1 cellular context compared by ENCODE assay signal in the genomic region with DNA sequence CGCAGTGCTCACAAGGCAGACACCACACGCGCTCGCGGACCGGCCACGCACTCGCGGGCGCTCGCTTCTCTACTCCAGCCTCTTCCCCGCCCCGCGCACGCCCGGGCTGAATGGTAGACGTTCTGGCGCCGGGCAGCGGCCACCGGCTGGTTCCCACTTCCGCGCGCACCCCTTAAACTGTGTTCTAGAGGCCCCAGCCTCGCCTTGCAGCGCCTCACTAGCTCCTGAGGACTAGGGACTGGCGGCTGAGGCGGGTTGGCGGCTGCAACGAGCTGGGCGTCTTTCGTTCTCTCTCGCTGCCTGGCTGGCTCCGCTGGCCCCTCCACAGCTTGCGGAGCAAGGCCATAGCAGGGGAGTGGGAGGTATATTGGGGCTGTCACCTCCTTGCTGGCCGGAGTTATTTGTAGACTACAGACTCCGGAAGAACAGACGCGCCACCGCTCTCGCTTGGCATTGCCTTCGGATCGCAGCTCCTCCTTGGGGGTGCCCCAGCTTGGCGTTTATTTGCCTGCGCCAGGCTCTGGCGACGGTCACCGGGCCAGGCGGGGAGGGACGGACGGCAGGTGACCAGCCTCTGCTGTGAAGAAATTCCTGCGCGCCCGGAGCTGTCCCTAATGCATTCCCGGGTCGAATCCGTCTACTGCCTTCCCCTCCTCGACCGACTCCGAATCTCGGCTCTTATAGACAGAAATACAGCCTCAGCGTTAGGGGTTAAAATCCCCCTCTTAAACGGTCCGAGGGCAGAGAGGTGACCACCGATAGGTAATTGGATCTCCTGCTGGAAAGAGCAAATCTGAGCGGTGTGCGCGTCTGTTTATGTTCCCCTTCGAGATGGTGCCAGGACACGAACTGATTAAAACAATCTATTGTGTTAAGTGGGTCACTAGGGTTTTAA.
TF ChIP-seq lines count a peak whose summit lies in the region.

No MANE protein-coding gene starts in this region.

TF ChIP-seq in IMR-90, 13 proteins besides CTCF, POLR2A, EP300 and RAD21 (continued from another document):
- TF ChIP-seq MXI1 (IDR thresholded peaks at IDR 0.05; ENCODE audit: borderline replicate concordance, low read depth, low read length) (no peak), CHD1 (IDR thresholded peaks at IDR 0.05; ENCODE audit: low read depth, low read length) (no peak; the same call in 1 of the 2 replicates), FOS (IDR thresholded peaks at IDR 0.05; ENCODE audit: low read depth, low read length) (no peak), NFE2L2 (IDR thresholded peaks at IDR 0.05; ENCODE audit: low read depth, low read length) (no peak), RCOR1 (IDR thresholded peaks at IDR 0.05; ENCODE audit: insufficient replicate concordance, low read length) (no peak)
